8 cellular contexts compared by ENCODE assay signal in genomic region chr14:90061849-90062794, GRCh38. TPM values are rescaled to one million over a fixed set of nuclear protein-coding genes. Genes with fewer than 3 reads are reported as not detected.
DNase-seq lines count a peak whose midpoint lies in the region; ATAC-seq, FAIRE-seq and TF ChIP-seq lines count a peak whose summit lies in the region.

TSS of gene KCNK13 (plus strand) at chr14:90061994. CDS start at chr14:90062206, 212 bp downstream.

- no peaks in the 10 kb centered on the region for H3K9me3 Mint-ChIP-seq in activated CD4-positive, alpha-beta T cell treated with anti-CD3 and anti-CD28 coated beads, Interleukin-2, amount 10 ng/mL, durations not matched to agents 24 days and 14 days

- H3K4me1 ChIP-seq in liver (ENCODE audit: control insufficient read depth in 4 of 4, insufficient read depth in 4 of 4, low read length in 3 of 4) (peaks cover 20 to 32% (median 25%) of the 10 kb centered on the region in 4 donors), thoracic aorta (ENCODE audit: control insufficient read depth in 1 of 2, low read depth in 2 of 2) (peaks cover 14 to 27% of the 10 kb centered on the region in 2 donors)

- H3K36me3 ChIP-seq in bronchial epithelial cell (ENCODE audit: control insufficient read depth, insufficient read depth, low read length) = no peaks in the 10 kb centered on the region
- H3K36me3 ChIP-seq in liver (ENCODE audit: control insufficient read depth in 4 of 4, insufficient read depth in 3 of 4, low read depth in 1 of 4, low read length in 3 of 4) = no peaks in the 10 kb centered on the region
- H3K36me3 ChIP-seq in thoracic aorta = no peaks in the 10 kb centered on the region

- no peak for ATAC-seq in thoracic aorta (ENCODE audit: insufficient number of reproducible peaks, low FRiP score, low read depth)

- H3K27ac Mint-ChIP-seq in activated CD4-positive, alpha-beta T cell treated with anti-CD3 and anti-CD28 coated beads, Interleukin-2, amount 10 ng/mL, durations not matched to agents 24 days and 14 days = peak within 1 kb of the TSS; percentile 39

- peak within 1 kb of the TSS; percentile 37 for H3K4me3 ChIP-seq in bronchial epithelial cell (ENCODE audit: low read depth, low read length)
- H3K4me3 ChIP-seq in liver (ENCODE audit: low read depth in 1 of 3, low read length in 3 of 3) = peak within 1 kb of the TSS in 2 of 3 donors; percentile 47 to 57
- peak within 1 kb of the TSS; percentile 74 for H3K4me3 ChIP-seq in thoracic aorta

- TF ChIP-seq RAD21 in liver (IDR thresholded peaks at IDR 0.05) = no peak

- intact Hi-C loops in activated CD4-positive, alpha-beta T cell treated with anti-CD3 and anti-CD28 coated beads, Interleukin-2, amount 10 ng/mL, durations not matched to agents 24 days and 14 days (cut with micrococcal nuclease) = loop anchor here (2.0 kb wide), 3 partner anchors 107 to 173 kb away; partner anchors contain the start of genes EFCAB11 and TDP1

- H3K9me3 ChIP-seq in liver (ENCODE audit: control insufficient read depth in 4 of 4, low read length in 3 of 4) (no peaks in the 10 kb centered on the region), thoracic aorta (no peaks in the 10 kb centered on the region)

- peak; percentile 62 for DNase-seq in activated CD4-positive, alpha-beta T cell treated with anti-CD3 and anti-CD28 coated beads, Interleukin-2, amount 10 ng/mL, durations not matched to agents 24 days and 14 days
- DNase-seq in activated CD4-positive, alpha-beta T cell treated with anti-CD3 and anti-CD28 coated beads, Interleukin-2, amount 50 U/mL, for 1 hour = no peak
- DNase-seq in NOMO-1 (lab: John Stamatoyannopoulos, UW; ENCODE audit: unreplicated experiment in 2 of 2) = peak; percentile 40 to 51
- DNase-seq in bronchial epithelial cell (ENCODE audit: low read depth) = no peak
- no peak for DNase-seq in thoracic aorta (ENCODE audit: low spot score)
- no peak for DNase-seq in activated effector memory CD4-positive, alpha-beta T cell treated with anti-CD3 and anti-CD28 coated beads, Interleukin-2, amount 50 U/mL, for 16 hours
- no peak for DNase-seq in mucosa of gallbladder (ENCODE audit: low spot score)

- TF ChIP-seq CTCF in bronchial epithelial cell (IDR thresholded peaks at IDR 0.05; ENCODE audit: insufficient read depth, low read length, severe bottlenecking) (no peak), liver (IDR thresholded peaks at IDR 0.05; ENCODE audit: low read depth, low read length, missing input control) (no peak), thoracic aorta (IDR thresholded peaks at IDR 0.05) (no peak)

- FAIRE-seq in bronchial epithelial cell (lab: Jason Lieb, UNC) = no peak

- H3K9ac ChIP-seq in liver (ENCODE audit: low read depth in 1 of 2, low read length in 2 of 2) = no peak within 1 kb of the TSS

- peaks cover 16% of the 10 kb centered on the region for H3K4me1 Mint-ChIP-seq in activated CD4-positive, alpha-beta T cell treated with anti-CD3 and anti-CD28 coated beads, Interleukin-2, amount 10 ng/mL, durations not matched to agents 24 days and 14 days

- H3K36me3 Mint-ChIP-seq in activated CD4-positive, alpha-beta T cell treated with anti-CD3 and anti-CD28 coated beads, Interleukin-2, amount 10 ng/mL, durations not matched to agents 24 days and 14 days (ENCODE audit: low read depth) = no peaks in the 10 kb centered on the region

- 2% methylated on average over 94 of the region's 94 CpGs for WGBS in liver

- H3K27ac ChIP-seq in liver (ENCODE audit: low read depth in 1 of 2, low read length in 2 of 2) = no peak within 1 kb of the TSS
- H3K27ac ChIP-seq in thoracic aorta = no peak within 1 kb of the TSS

- H3K27me3 Mint-ChIP-seq in activated CD4-positive, alpha-beta T cell treated with anti-CD3 and anti-CD28 coated beads, Interleukin-2, amount 10 ng/mL, durations not matched to agents 24 days and 14 days = peaks cover 58% of the 10 kb centered on the region

- H3K4me3 Mint-ChIP-seq in activated CD4-positive, alpha-beta T cell treated with anti-CD3 and anti-CD28 coated beads, Interleukin-2, amount 10 ng/mL, durations not matched to agents 24 days and 14 days = peak within 1 kb of the TSS; percentile 85

- H3K27me3 ChIP-seq in bronchial epithelial cell (ENCODE audit: control insufficient read depth, insufficient read depth, low read length) (peaks cover 25% of the 10 kb centered on the region), liver (ENCODE audit: control insufficient read depth in 4 of 4, insufficient read depth in 4 of 4, low read length in 3 of 4) (peaks cover 2 to 9% (median 4%) of the 10 kb centered on the region in 4 donors), thoracic aorta (replicated peaks; ENCODE audit: insufficient read depth) (no peaks in the 10 kb centered on the region)

TF ChIP-seq in liver, 16 proteins besides CTCF, POLR2A, EP300 and RAD21:
- TF ChIP-seq NR2F2 (IDR thresholded peaks at IDR 0.05) (no peak), YY1 (IDR thresholded peaks at IDR 0.05) (no peak), TAF1 (conservative IDR thresholded peaks at IDR 0.05) (no peak), ZBTB33 (IDR thresholded peaks at IDR 0.05) (no peak), ATF3 (IDR thresholded peaks at IDR 0.05) (no peak), JUND (IDR thresholded peaks at IDR 0.05) (no peak), FOXA2 (IDR thresholded peaks at IDR 0.05) (no peak), MAX (IDR thresholded peaks at IDR 0.05) (no peak), REST (IDR thresholded peaks at IDR 0.05) (no peak), RXRA (IDR thresholded peaks at IDR 0.05) (no peak), FOXA1 (IDR thresholded peaks at IDR 0.05) (no peak), GABPA (IDR thresholded peaks at IDR 0.05 in 1 of 2, conservative IDR thresholded peaks at IDR 0.05 in 1 of 2) (no peak), EGR1 (IDR thresholded peaks at IDR 0.05; ENCODE audit: low read depth in 2 of 2) (no peak), HNF4G (IDR thresholded peaks at IDR 0.05) (no peak)

RNA-seq across cellular contexts. Expression of gene KCNK13, which starts in this region (rescaled TPM):
- total RNA-seq in activated CD4-positive, alpha-beta T cell treated with anti-CD3 and anti-CD28 coated beads, Interleukin-2, amount 10 ng/mL, durations not matched to agents 24 days and 14 days = not detected in 2 replicates
- total RNA-seq in bronchial epithelial cell = not detected in 2 replicates
- total RNA-seq in liver = under 1 TPM; 0.25 to 0.61 TPM
- polyA plus RNA-seq in liver = under 1 TPM in 1 of 2 donors, not detected in 1; 0.38 TPM
- total RNA-seq in thoracic aorta = under 1 TPM; 0.14 to 0.92 TPM
- 1.4 TPM for total RNA-seq in mucosa of gallbladder

Comparison
In these comparisons a context has a peak if more than half of its experiments do, and no peak if none do; other contexts are left out.
1. Peak in DNase-seq in activated CD4-positive, alpha-beta T cell treated with anti-CD3 and anti-CD28 coated beads, Interleukin-2, amount 10 ng/mL, durations not matched to agents 24 days and 14 days; RNA of the gene not detected or under 1 TPM.
2. DNase-seq: peak in NOMO-1 (2 of 2); none in activated CD4-positive, alpha-beta T cell treated with anti-CD3 and anti-CD28 coated beads, Interleukin-2, amount 50 U/mL, for 1 hour (single experiment), bronchial epithelial cell (single experiment), thoracic aorta (single experiment), activated effector memory CD4-positive, alpha-beta T cell treated with anti-CD3 and anti-CD28 coated beads, Interleukin-2, amount 50 U/mL, for 16 hours (single experiment) and mucosa of gallbladder (single experiment).
3. Peak in every context shown above with its lines, with median percentiles within 50 percentile points of each other: H3K4me3 ChIP-seq.